1 cellular context compared by ENCODE assay signal in genomic region chr14:68468437-68469207, GRCh38.
TF ChIP-seq lines count a peak whose summit lies in the region.

No MANE protein-coding gene starts in this region.

TF ChIP-seq in GM23338, 12 proteins besides CTCF, POLR2A, EP300 and RAD21 (continued from another document):
- no peak for TF ChIP-seq ZNF462 (CRISPR knock-in tag; IDR thresholded peaks at IDR 0.05)
